Comparison of ENCODE assay signal across 22 cellular contexts in genomic region chr14:101040538-101041442, GRCh38.
"Had no signal": no experiment of that assay in that cellular context is flagged by ENCODE, and none has a peak within 500 bp of the region (broad histone marks: within the 10 kb centered on the region; RNA-seq: fewer than 3 reads in every experiment).

No MANE protein-coding gene starts in this region.

- H3K27me3 ChIP-seq: cardiac muscle cell, stomach, suprapubic skin, tibial nerve had no signal

- H3K27ac ChIP-seq: cardiac muscle cell, left ventricle myocardium inferior, stomach, suprapubic skin, tibial nerve had no signal

- H3K36me3 ChIP-seq: cardiac muscle cell, left ventricle myocardium inferior, stomach, suprapubic skin had no signal

- H3K4me1 ChIP-seq: left ventricle myocardium inferior, stomach, suprapubic skin, tibial nerve had no signal

- H3K4me3 ChIP-seq: cardiac muscle cell, left ventricle myocardium inferior, stomach, suprapubic skin, tibial nerve had no signal

- H3K9me3 ChIP-seq: left ventricle myocardium inferior, stomach, suprapubic skin, tibial nerve had no signal

- DNase-seq: activated CD4-positive, alpha-beta memory T cell treated with anti-CD3 and anti-CD28 coated beads for 36 hours; activated CD4-positive, alpha-beta T cell treated with anti-CD3 and anti-CD28 coated beads for 48 hours; activated effector memory CD4-positive, alpha-beta T cell treated with anti-CD3 and anti-CD28 coated beads, Interleukin-2, amount 50 U/mL, for 16 hours; activated naive CD4-positive, alpha-beta T cell treated with anti-CD3 and anti-CD28 coated beads, Interleukin-2, amount 10 ng/mL, durations not matched to agents 7 days and 5 days; activated T-cell treated with anti-CD3 and anti-CD28 coated beads, Interleukin-2, amount 50 U/mL, for 72 hours; amygdala; erythroblast; foreskin fibroblast; immature natural killer cell; kidney glomerular epithelial cell; left ventricle myocardium inferior; midbrain; natural killer cell; small intestine; stimulated activated CD4-positive, alpha-beta T cell treated with anti-CD3 and anti-CD28 coated beads, Interleukin-15, amount 100 ng/mL, for 24 hours; stomach; T-helper 17 cell had no signal

- ATAC-seq: activated T-cell treated with anti-CD3 and anti-CD28 coated beads, Interleukin-2, amount 50 U/mL, for 72 hours; natural killer cell; sciatic nerve; stimulated activated memory B cell treated with anti-CD40 and anti-IgM and Interleukin-4, amounts not matched to agents 10 μg/mL and 1 μg/mL and 100 μg/mL, for 72 hours; T-helper 17 cell had no signal
